2 cellular contexts compared by ENCODE assay signal in the genomic region with DNA sequence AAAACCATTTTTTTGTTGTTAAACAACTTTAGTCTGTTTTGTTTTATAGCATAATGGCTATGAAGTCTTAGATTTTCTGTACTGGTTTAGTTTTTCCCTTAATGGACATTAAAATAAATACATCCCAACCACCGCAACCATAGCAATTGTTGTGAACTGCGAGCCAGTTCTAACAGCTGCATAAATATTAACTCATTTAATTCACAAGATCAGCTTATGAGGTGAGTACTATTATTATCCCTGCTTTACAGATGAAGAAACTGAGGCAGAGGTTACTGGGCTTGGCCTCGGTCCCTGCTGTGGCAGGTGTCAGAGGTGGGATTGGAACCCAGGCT.
TF ChIP-seq lines count a peak whose summit lies in the region.

No MANE protein-coding gene starts in this region.

TF ChIP-seq in SK-N-SH, 30 proteins besides CTCF, POLR2A, EP300 and RAD21:
- TF ChIP-seq, protein P1, sequence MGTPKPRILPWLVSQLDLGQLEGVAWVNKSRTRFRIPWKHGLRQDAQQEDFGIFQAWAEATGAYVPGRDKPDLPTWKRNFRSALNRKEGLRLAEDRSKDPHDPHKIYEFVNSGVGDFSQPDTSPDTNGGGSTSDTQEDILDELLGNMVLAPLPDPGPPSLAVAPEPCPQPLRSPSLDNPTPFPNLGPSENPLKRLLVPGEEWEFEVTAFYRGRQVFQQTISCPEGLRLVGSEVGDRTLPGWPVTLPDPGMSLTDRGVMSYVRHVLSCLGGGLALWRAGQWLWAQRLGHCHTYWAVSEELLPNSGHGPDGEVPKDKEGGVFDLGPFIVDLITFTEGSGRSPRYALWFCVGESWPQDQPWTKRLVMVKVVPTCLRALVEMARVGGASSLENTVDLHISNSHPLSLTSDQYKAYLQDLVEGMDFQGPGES (IDR thresholded peaks at IDR 0.05; ENCODE audit: low read depth, low read length), result no peak
- TF ChIP-seq, protein P2, sequence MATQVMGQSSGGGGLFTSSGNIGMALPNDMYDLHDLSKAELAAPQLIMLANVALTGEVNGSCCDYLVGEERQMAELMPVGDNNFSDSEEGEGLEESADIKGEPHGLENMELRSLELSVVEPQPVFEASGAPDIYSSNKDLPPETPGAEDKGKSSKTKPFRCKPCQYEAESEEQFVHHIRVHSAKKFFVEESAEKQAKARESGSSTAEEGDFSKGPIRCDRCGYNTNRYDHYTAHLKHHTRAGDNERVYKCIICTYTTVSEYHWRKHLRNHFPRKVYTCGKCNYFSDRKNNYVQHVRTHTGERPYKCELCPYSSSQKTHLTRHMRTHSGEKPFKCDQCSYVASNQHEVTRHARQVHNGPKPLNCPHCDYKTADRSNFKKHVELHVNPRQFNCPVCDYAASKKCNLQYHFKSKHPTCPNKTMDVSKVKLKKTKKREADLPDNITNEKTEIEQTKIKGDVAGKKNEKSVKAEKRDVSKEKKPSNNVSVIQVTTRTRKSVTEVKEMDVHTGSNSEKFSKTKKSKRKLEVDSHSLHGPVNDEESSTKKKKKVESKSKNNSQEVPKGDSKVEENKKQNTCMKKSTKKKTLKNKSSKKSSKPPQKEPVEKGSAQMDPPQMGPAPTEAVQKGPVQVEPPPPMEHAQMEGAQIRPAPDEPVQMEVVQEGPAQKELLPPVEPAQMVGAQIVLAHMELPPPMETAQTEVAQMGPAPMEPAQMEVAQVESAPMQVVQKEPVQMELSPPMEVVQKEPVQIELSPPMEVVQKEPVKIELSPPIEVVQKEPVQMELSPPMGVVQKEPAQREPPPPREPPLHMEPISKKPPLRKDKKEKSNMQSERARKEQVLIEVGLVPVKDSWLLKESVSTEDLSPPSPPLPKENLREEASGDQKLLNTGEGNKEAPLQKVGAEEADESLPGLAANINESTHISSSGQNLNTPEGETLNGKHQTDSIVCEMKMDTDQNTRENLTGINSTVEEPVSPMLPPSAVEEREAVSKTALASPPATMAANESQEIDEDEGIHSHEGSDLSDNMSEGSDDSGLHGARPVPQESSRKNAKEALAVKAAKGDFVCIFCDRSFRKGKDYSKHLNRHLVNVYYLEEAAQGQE (IDR thresholded peaks at IDR 0.05; ENCODE audit: low read depth, low read length), result no peak
- no peak for TF ChIP-seq SMC3 (IDR thresholded peaks at IDR 0.05; ENCODE audit: low read depth, low read length)
- TF ChIP-seq TAF1 (IDR thresholded peaks at IDR 0.05; ENCODE audit: borderline replicate concordance, low read depth, low read length), result no peak
- no peak for TF ChIP-seq FOXJ3 (CRISPR knock-in tag; IDR thresholded peaks at IDR 0.05)
- no peak for TF ChIP-seq NFIC (IDR thresholded peaks at IDR 0.05; ENCODE audit: borderline replicate concordance)
- no peak for TF ChIP-seq GATA2 (CRISPR knock-in tag; IDR thresholded peaks at IDR 0.05)
- no peak for TF ChIP-seq FOXM1 (IDR thresholded peaks at IDR 0.05; ENCODE audit: low read depth)
- TF ChIP-seq RXRA (IDR thresholded peaks at IDR 0.05; ENCODE audit: borderline replicate concordance, low read depth), result no peak
- no peak for TF ChIP-seq EZH2phosphoT487 (IDR thresholded peaks at IDR 0.05; ENCODE audit: borderline replicate concordance, low read depth)
- TF ChIP-seq, protein P3, sequence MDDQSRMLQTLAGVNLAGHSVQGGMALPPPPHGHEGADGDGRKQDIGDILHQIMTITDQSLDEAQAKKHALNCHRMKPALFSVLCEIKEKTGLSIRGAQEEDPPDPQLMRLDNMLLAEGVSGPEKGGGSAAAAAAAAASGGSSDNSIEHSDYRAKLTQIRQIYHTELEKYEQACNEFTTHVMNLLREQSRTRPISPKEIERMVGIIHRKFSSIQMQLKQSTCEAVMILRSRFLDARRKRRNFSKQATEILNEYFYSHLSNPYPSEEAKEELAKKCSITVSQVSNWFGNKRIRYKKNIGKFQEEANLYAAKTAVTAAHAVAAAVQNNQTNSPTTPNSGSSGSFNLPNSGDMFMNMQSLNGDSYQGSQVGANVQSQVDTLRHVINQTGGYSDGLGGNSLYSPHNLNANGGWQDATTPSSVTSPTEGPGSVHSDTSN (IDR thresholded peaks at IDR 0.05), result no peak
- TF ChIP-seq YY1 (IDR thresholded peaks at IDR 0.05; ENCODE audit: low read depth), result no peak
- TF ChIP-seq, protein P4, sequence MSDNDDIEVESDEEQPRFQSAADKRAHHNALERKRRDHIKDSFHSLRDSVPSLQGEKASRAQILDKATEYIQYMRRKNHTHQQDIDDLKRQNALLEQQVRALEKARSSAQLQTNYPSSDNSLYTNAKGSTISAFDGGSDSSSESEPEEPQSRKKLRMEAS (IDR thresholded peaks at IDR 0.05; ENCODE audit: low read depth), result no peak
- no peak for TF ChIP-seq CHD2 (IDR thresholded peaks at IDR 0.05; ENCODE audit: low read length, partially characterized antibody)
- no peak for TF ChIP-seq GABPA (IDR thresholded peaks at IDR 0.05; ENCODE audit: low read depth)
- no peak for TF ChIP-seq ELF1 (IDR thresholded peaks at IDR 0.05)

TF ChIP-seq in SK-N-SH treated with all-trans-retinoic acid at 6 μM for 48 hours, 23 proteins besides CTCF, POLR2A, EP300 and RAD21:
- no peak for TF ChIP-seq CSDC2 (CRISPR knock-in tag; IDR thresholded peaks at IDR 0.05)
